ENCODE assay signal across 16 cellular contexts in genomic region chr7:2510130-2510776, GRCh38. TPM values are rescaled to one million over a fixed set of nuclear protein-coding genes. Genes with fewer than 3 reads are reported as not detected.
A peak's percentile ranks its signal among the peaks of the same experiment; 100 is the strongest.
DNase-seq lines count a peak whose midpoint lies in the region; ATAC-seq, FAIRE-seq and TF ChIP-seq lines count a peak whose summit lies in the region.
"Had no signal": no experiment of that assay in that cellular context is flagged by ENCODE, and none has a peak within 500 bp of the region (broad histone marks: within the 10 kb centered on the region; RNA-seq: fewer than 3 reads in every experiment).

No MANE protein-coding gene starts in this region.

- H3K27ac ChIP-seq in endothelial cell of umbilical vein (ENCODE audit: insufficient read depth, low read depth, low read length) (no peak overlapping the region), A673 (ENCODE audit: low read depth, low read length, poor library complexity, severe bottlenecking) (no peak overlapping the region), esophagus muscularis mucosa (replicated peaks in 1 of 4) (peak overlapping the region in 1 of 4 donors; percentile 53)
- H3K27ac ChIP-seq: SJSA1 had no signal

- no peak for TF ChIP-seq EP300 in esophagus muscularis mucosa (IDR thresholded peaks at IDR 0.05)

- H3K36me3 ChIP-seq in endothelial cell of umbilical vein (ENCODE audit: control insufficient read depth in 2 of 2, extremely low read depth in 1 of 2, insufficient read depth in 2 of 2, low read length in 2 of 2), result no peaks in the 10 kb centered on the region
- H3K36me3 ChIP-seq in A673 (ENCODE audit: insufficient read depth, low read length, poor library complexity, severe bottlenecking), result no peaks in the 10 kb centered on the region
- no peaks in the 10 kb centered on the region for H3K36me3 ChIP-seq in esophagus muscularis mucosa
- H3K36me3 ChIP-seq: pancreas, SJSA1 had no signal

- H3K4me1 ChIP-seq in endothelial cell of umbilical vein (ENCODE audit: control insufficient read depth, extremely low read depth, insufficient read depth, low read length), result peaks cover 20% of the 10 kb centered on the region
- no peaks in the 10 kb centered on the region for H3K4me1 ChIP-seq in A673 (ENCODE audit: insufficient read depth, low read length, poor library complexity, severe bottlenecking)
- H3K4me1 ChIP-seq in esophagus muscularis mucosa, result peaks cover 45 to 56% (median 55%) of the 10 kb centered on the region in 4 donors

- peaks cover 57% of the 10 kb centered on the region for H3K4me1 Mint-ChIP-seq in activated T-cell treated with anti-CD3 and anti-CD28 coated beads, Interleukin-2, amount 50 U/mL, for 4 hours (ENCODE audit: low read depth)
- peaks cover 53 to 69% (median 62%) of the 10 kb centered on the region in 3 donors for H3K4me1 Mint-ChIP-seq in T-cell
- peaks cover 64% of the 10 kb centered on the region for H3K4me1 Mint-ChIP-seq in stimulated activated naive CD8-positive, alpha-beta T cell treated with anti-CD3 and anti-CD28 coated beads, Interleukin-15, amount 100 ng/mL, for 72 hours

- H3K9me3 Mint-ChIP-seq in activated T-cell treated with anti-CD3 and anti-CD28 coated beads, Interleukin-2, amount 50 U/mL, for 4 hours, result no peaks in the 10 kb centered on the region
- no peaks in the 10 kb centered on the region for H3K9me3 Mint-ChIP-seq in T-cell
- H3K9me3 Mint-ChIP-seq in stimulated activated naive CD8-positive, alpha-beta T cell treated with anti-CD3 and anti-CD28 coated beads, Interleukin-15, amount 100 ng/mL, for 72 hours, result no peaks in the 10 kb centered on the region

- TF ChIP-seq POLR2A in endothelial cell of umbilical vein (IDR thresholded peaks at IDR 0.05; ENCODE audit: low read depth, low read length), result no peak
- no peak for TF ChIP-seq POLR2A in esophagus muscularis mucosa (IDR thresholded peaks at IDR 0.05; ENCODE audit: low read depth)

- WGBS in esophagus muscularis mucosa, result 85% methylated on average over 8 of the region's 13 CpGs

- no peaks in the 10 kb centered on the region for H3K9me3 ChIP-seq in endothelial cell of umbilical vein (replicated peaks; ENCODE audit: control insufficient read depth, insufficient read depth, low read length)
- H3K9me3 ChIP-seq in A673 (ENCODE audit: low read depth, low read length, poor library complexity, severe bottlenecking), result no peaks in the 10 kb centered on the region
- no peaks in the 10 kb centered on the region for H3K9me3 ChIP-seq in esophagus muscularis mucosa
- H3K9me3 ChIP-seq: pancreas, SJSA1 had no signal

- peak overlapping the region; percentile 67 for H2AFZ ChIP-seq in endothelial cell of umbilical vein (ENCODE audit: low read depth, low read length)

- H3K9me1 ChIP-seq in endothelial cell of umbilical vein (replicated peaks; ENCODE audit: control insufficient read depth, extremely low read depth, insufficient read depth, low read length), result no peaks in the 10 kb centered on the region

- dilution Hi-C loops in endothelial cell of umbilical vein (cut with MboI; ENCODE audit: extremely low pct_ligation_motif_present, low sequenced_read_pairs), result no loop called here

- peak overlapping the region; percentile 54 for H3K4me3 Mint-ChIP-seq in activated T-cell treated with anti-CD3 and anti-CD28 coated beads, Interleukin-2, amount 50 U/mL, for 4 hours
- peak overlapping the region; percentile 72 to 83 (median 77) for H3K4me3 Mint-ChIP-seq in T-cell
- peak overlapping the region; percentile 82 to 84 for H3K4me3 Mint-ChIP-seq in stimulated activated naive CD8-positive, alpha-beta T cell treated with anti-CD3 and anti-CD28 coated beads, Interleukin-15, amount 100 ng/mL, for 72 hours

- H3K9ac ChIP-seq in endothelial cell of umbilical vein (replicated peaks; ENCODE audit: extremely low read depth, insufficient read depth, low read length), result no peak overlapping the region

- no peaks in the 10 kb centered on the region for H3K36me3 Mint-ChIP-seq in activated T-cell treated with anti-CD3 and anti-CD28 coated beads, Interleukin-2, amount 50 U/mL, for 4 hours (ENCODE audit: insufficient read depth)
- no peaks in the 10 kb centered on the region for H3K36me3 Mint-ChIP-seq in T-cell

- no peak overlapping the region for H3K4me2 ChIP-seq in endothelial cell of umbilical vein (ENCODE audit: insufficient read depth, low read length)

- H3K27me3 Mint-ChIP-seq in activated T-cell treated with anti-CD3 and anti-CD28 coated beads, Interleukin-2, amount 50 U/mL, for 4 hours (ENCODE audit: low read depth), result no peaks in the 10 kb centered on the region
- H3K27me3 Mint-ChIP-seq in T-cell, result no peaks in the 10 kb centered on the region
- no peaks in the 10 kb centered on the region for H3K27me3 Mint-ChIP-seq in stimulated activated naive CD8-positive, alpha-beta T cell treated with anti-CD3 and anti-CD28 coated beads, Interleukin-15, amount 100 ng/mL, for 72 hours

- H3K79me2 ChIP-seq in endothelial cell of umbilical vein (ENCODE audit: control insufficient read depth, insufficient read depth, low read length), result no peaks in the 10 kb centered on the region

- H3K27me3 ChIP-seq in endothelial cell of umbilical vein (ENCODE audit: control insufficient read depth in 2 of 2, insufficient read depth in 2 of 2, low read length in 2 of 2) (no peaks in the 10 kb centered on the region), A673 (replicated peaks; ENCODE audit: insufficient read depth, low read depth, low read length, poor library complexity) (no peaks in the 10 kb centered on the region), esophagus muscularis mucosa (no peaks in the 10 kb centered on the region)
- H3K27me3 ChIP-seq: pancreas, SJSA1 had no signal

- BruUV-seq in endothelial cell of umbilical vein (replicated peaks; lab: Mats Ljungman, UMichigan), result no TSS peak
- no TSS peak for BruUV-seq in A673 (replicated peaks; lab: Mats Ljungman, UMichigan)

- H3K4me3 ChIP-seq in endothelial cell of umbilical vein (replicated peaks in 1 of 3; ENCODE audit: insufficient read depth in 1 of 3, low read depth in 1 of 3, low read length in 3 of 3), result no peak overlapping the region
- H3K4me3 ChIP-seq in A673 (ENCODE audit: low read depth, low read length, poor library complexity, severe bottlenecking), result no peak overlapping the region
- no peak overlapping the region for H3K4me3 ChIP-seq in esophagus muscularis mucosa
- H3K4me3 ChIP-seq: GM12878, pancreas, SJSA1 had no signal

- no peak for FAIRE-seq in endothelial cell of umbilical vein (lab: Jason Lieb, UNC)
- FAIRE-seq: GM12878, pancreas had no signal

- TF ChIP-seq CTCF in endothelial cell of umbilical vein (IDR thresholded peaks at IDR 0.05; ENCODE audit: extremely low read depth in 1 of 2, insufficient read depth in 1 of 2, low read depth in 1 of 2, low read length in 2 of 2), result no peak
- TF ChIP-seq CTCF in A673 (conservative IDR thresholded peaks at IDR 0.05; ENCODE audit: low read depth, low read length), result no peak
- TF ChIP-seq CTCF in esophagus muscularis mucosa (IDR thresholded peaks at IDR 0.05), result no peak

- intact Hi-C loops in endothelial cell of umbilical vein (cut with micrococcal nuclease) (no loop called here), A673 (cut with micrococcal nuclease; ENCODE audit: unreplicated experiment) (no loop called here), esophagus muscularis mucosa (cut with DNase I) (no loop called here)

- DNase-seq in activated T-cell treated with anti-CD3 and anti-CD28 coated beads, Interleukin-2, amount 50 U/mL, for 4 hours, result no peak
- no peak for DNase-seq in activated T-cell treated with anti-CD3 and anti-CD28 coated beads, Interleukin-2, amount 50 U/mL, for 48 hours
- DNase-seq in T-cell (no peak), endothelial cell of umbilical vein (ENCODE audit: low read depth, low spot score) (no peak), A673 (ENCODE audit: low spot score) (no peak), GF-D8 (lab: John Stamatoyannopoulos, UW) (no peak), esophagus muscularis mucosa (ENCODE audit: extremely low spot score) (no peak)
- DNase-seq in stimulated activated naive CD8-positive, alpha-beta T cell treated with anti-CD3 and anti-CD28 coated beads, Interleukin-15, amount 100 ng/mL, for 72 hours, result peak in 1 of 2 donors; percentile 10
- DNase-seq: NCI-H526 had no signal

- POLR2A ChIA-PET in T-cell (lab: Charles Lee) (no interaction called here), endothelial cell of umbilical vein (lab: Charles Lee) (no interaction called here), A673 (lab: Charles Lee; ENCODE audit: low non-redundant PET) (no interaction called here)

- H4K20me1 ChIP-seq in endothelial cell of umbilical vein (replicated peaks; ENCODE audit: control insufficient read depth, extremely low read depth, insufficient read depth, low read length), result no peaks in the 10 kb centered on the region

- CTCF ChIA-PET in T-cell (lab: Charles Lee), result no interaction called here
- CTCF ChIA-PET in endothelial cell of umbilical vein (lab: Charles Lee), result interaction anchor here (1.5 kb wide), 1 partner anchor 32 kb away, joined by 3 read pairs; no protein-coding TSS in a partner anchor
- CTCF ChIA-PET in A673 (lab: Charles Lee), result no interaction called here

- H3K27ac Mint-ChIP-seq in T-cell, result peak overlapping the region in 1 of 2 donors; percentile 97
- H3K27ac Mint-ChIP-seq in stimulated activated naive CD8-positive, alpha-beta T cell treated with anti-CD3 and anti-CD28 coated beads, Interleukin-15, amount 100 ng/mL, for 72 hours, result peak overlapping the region; percentile 73 to 97

- no peak for ATAC-seq in activated T-cell treated with anti-CD3 and anti-CD28 coated beads, Interleukin-2, amount 50 U/mL, for 4 hours
- ATAC-seq in T-cell (replicated peaks in 1 of 4), result no peak
- no peak for ATAC-seq in stimulated activated naive CD8-positive, alpha-beta T cell treated with anti-CD3 and anti-CD28 coated beads, Interleukin-15, amount 100 ng/mL, for 72 hours

RNA-seq across cellular contexts. Expression of gene LFNG, which starts 9.3 kb away (rescaled TPM):
- 10 to 100 TPM; 16.1 to 17.7 (median 17.7) TPM for total RNA-seq in activated T-cell treated with anti-CD3 and anti-CD28 coated beads, Interleukin-2, amount 50 U/mL, for 4 hours
- total RNA-seq in T-cell (100 to 1,000 TPM; 110 to 198 (median 182) TPM), endothelial cell of umbilical vein (12.6 and 15.1 TPM in 2 replicates), A673 (2021) (8.7 and 11.7 TPM in 2 replicates), esophagus muscularis mucosa (10 to 100 TPM in 1 of 4 donors, 1 to 10 TPM in 3; 6.1 to 10.7 (median 8.3) TPM)
- polyA plus RNA-seq in endothelial cell of umbilical vein, result 13.1 and 14.8 TPM in 2 replicates
- 8.3 and 11.9 TPM in 2 replicates for polyA plus RNA-seq in endothelial cell of umbilical vein (2011; cell fraction: cytosol; rRNA removed)
- 9.8 and 11.4 TPM in 2 replicates for polyA plus RNA-seq in endothelial cell of umbilical vein (2011; cell fraction: nucleus; rRNA removed)
- polyA plus RNA-seq in endothelial cell of umbilical vein (2012), result 2.4 and 3.1 TPM in 2 replicates
- 9.5 and 10.4 TPM in 2 replicates for polyA minus RNA-seq in endothelial cell of umbilical vein
- 7.8 TPM for polyA minus RNA-seq in endothelial cell of umbilical vein (2011; cell fraction: cytosol; rRNA and poly(A)+ RNA removed)
- 6.2 and 13.7 TPM in 2 replicates for polyA minus RNA-seq in endothelial cell of umbilical vein (2011; cell fraction: nucleus; rRNA and poly(A)+ RNA removed)

RNA-seq across cellular contexts. Expression of gene GRIFIN, which starts 34.1 kb away (rescaled TPM):
- total RNA-seq in activated T-cell treated with anti-CD3 and anti-CD28 coated beads, Interleukin-2, amount 50 U/mL, for 4 hours, result not detected
- total RNA-seq in T-cell, result not detected
- not detected in 2 replicates for total RNA-seq in endothelial cell of umbilical vein
- not detected in 2 replicates for polyA plus RNA-seq in endothelial cell of umbilical vein
- polyA plus RNA-seq in endothelial cell of umbilical vein (2011; cell fraction: cytosol; rRNA removed), result not detected in 2 replicates
- not detected in 2 replicates for polyA plus RNA-seq in endothelial cell of umbilical vein (2011; cell fraction: nucleus; rRNA removed)
- not detected in 2 replicates for polyA plus RNA-seq in endothelial cell of umbilical vein (2012)
- polyA minus RNA-seq in endothelial cell of umbilical vein, result not detected in 2 replicates
- polyA minus RNA-seq in endothelial cell of umbilical vein (2011; cell fraction: cytosol; rRNA and poly(A)+ RNA removed), result not detected
- polyA minus RNA-seq in endothelial cell of umbilical vein (2011; cell fraction: nucleus; rRNA and poly(A)+ RNA removed), result not detected in 2 replicates
- not detected in 2 replicates for total RNA-seq in A673 (2021)
- not detected for total RNA-seq in esophagus muscularis mucosa
- total RNA-seq: chondrocyte, Daoy, esophagus mucosa, GM12878, left ventricle myocardium superior, pancreas, SJSA1 had no signal
- polyA plus RNA-seq: GM12878, pancreas had no signal

RNA-seq across cellular contexts. Expression of gene BRAT1, which starts 45.1 kb away (rescaled TPM):
- total RNA-seq in activated T-cell treated with anti-CD3 and anti-CD28 coated beads, Interleukin-2, amount 50 U/mL, for 4 hours, result 10 to 100 TPM; 40.7 to 55.0 (median 42.6) TPM
- 10 to 100 TPM; 23.6 to 46.2 (median 43.1) TPM for total RNA-seq in T-cell
- 31.6 and 32.2 TPM in 2 replicates for total RNA-seq in endothelial cell of umbilical vein
- polyA plus RNA-seq in endothelial cell of umbilical vein, result 31.1 and 40.3 TPM in 2 replicates
- polyA plus RNA-seq in endothelial cell of umbilical vein (2011; cell fraction: cytosol; rRNA removed), result 17.5 and 24.9 TPM in 2 replicates
- polyA plus RNA-seq in endothelial cell of umbilical vein (2011; cell fraction: nucleus; rRNA removed), result 64.9 and 75.7 TPM in 2 replicates
- 22.1 and 23.0 TPM in 2 replicates for polyA plus RNA-seq in endothelial cell of umbilical vein (2012)
- polyA minus RNA-seq in endothelial cell of umbilical vein, result 13.8 and 14.1 TPM in 2 replicates
- 29.8 TPM for polyA minus RNA-seq in endothelial cell of umbilical vein (2011; cell fraction: cytosol; rRNA and poly(A)+ RNA removed)
- 10.8 and 13.0 TPM in 2 replicates for polyA minus RNA-seq in endothelial cell of umbilical vein (2011; cell fraction: nucleus; rRNA and poly(A)+ RNA removed)
- 47.9 and 48.8 TPM in 2 replicates for total RNA-seq in A673 (2021)
- 10 to 100 TPM; 22.0 to 43.8 (median 32.7) TPM for total RNA-seq in esophagus muscularis mucosa

RNA-seq across cellular contexts. Expression of gene IQCE, which starts 48.5 kb away (rescaled TPM):
- total RNA-seq in activated T-cell treated with anti-CD3 and anti-CD28 coated beads, Interleukin-2, amount 50 U/mL, for 4 hours, result 10 to 100 TPM in 1 of 3 donors, 1 to 10 TPM in 2; 8.9 to 10.4 (median 9.0) TPM
- total RNA-seq in T-cell, result 10 to 100 TPM in 1 of 5 donors, 1 to 10 TPM in 4; 4.5 to 11.7 (median 8.0) TPM
- total RNA-seq in endothelial cell of umbilical vein, result 11.3 and 14.5 TPM in 2 replicates
- polyA plus RNA-seq in endothelial cell of umbilical vein, result 4.8 and 4.9 TPM in 2 replicates
- 5.5 and 5.8 TPM in 2 replicates for polyA plus RNA-seq in endothelial cell of umbilical vein (2011; cell fraction: cytosol; rRNA removed)
- polyA plus RNA-seq in endothelial cell of umbilical vein (2011; cell fraction: nucleus; rRNA removed), result 18.5 and 18.6 TPM in 2 replicates
- polyA plus RNA-seq in endothelial cell of umbilical vein (2012), result 6.0 and 9.1 TPM in 2 replicates
- 9.3 and 13.5 TPM in 2 replicates for polyA minus RNA-seq in endothelial cell of umbilical vein
- polyA minus RNA-seq in endothelial cell of umbilical vein (2011; cell fraction: cytosol; rRNA and poly(A)+ RNA removed), result 10.9 TPM
- 7.7 and 8.8 TPM in 2 replicates for polyA minus RNA-seq in endothelial cell of umbilical vein (2011; cell fraction: nucleus; rRNA and poly(A)+ RNA removed)
- total RNA-seq in A673 (2021), result 35.4 and 42.8 TPM in 2 replicates
- 10 to 100 TPM; 13.0 to 22.4 (median 18.0) TPM for total RNA-seq in esophagus muscularis mucosa
